Comparison of ENCODE assay signal across 15 cellular contexts in genomic region chr3:4746241-4746958, GRCh38.
A peak's percentile ranks its signal among the peaks of the same experiment; 100 is the strongest.
DNase-seq lines count a peak whose midpoint lies in the region; ATAC-seq, FAIRE-seq and TF ChIP-seq lines count a peak whose summit lies in the region.
"Had no signal": no experiment of that assay in that cellular context is flagged by ENCODE, and none has a peak within 500 bp of the region (broad histone marks: within the 10 kb centered on the region; RNA-seq: fewer than 3 reads in every experiment).

No MANE protein-coding gene starts in this region.

- intact Hi-C loops in left ventricle myocardium inferior (cut with micrococcal nuclease), result no loop called here

- no peak overlapping the region for H2AFZ ChIP-seq in astrocyte (ENCODE audit: low read depth, low read length)

- H3K9me3 ChIP-seq in astrocyte (ENCODE audit: insufficient read depth, low read depth, low read length), result no peaks in the 10 kb centered on the region
- H3K9me3 ChIP-seq in left ventricle myocardium inferior (replicated peaks), result no peaks in the 10 kb centered on the region

- DNase-seq in T-helper 1 cell (no peak), astrocyte (ENCODE audit: low read depth) (peak; percentile 71), left ventricle myocardium inferior (no peak), renal cortical epithelial cell (ENCODE audit: low read depth) (peak; percentile 69), MV-4-11 (lab: John Stamatoyannopoulos, UW) (no peak)
- DNase-seq: activated effector memory CD4-positive, alpha-beta T cell treated with anti-CD3 and anti-CD28 coated beads, Interleukin-2, amount 50 U/mL, for 16 hours; caudate nucleus; NCI-H1694 treated with DMSO at 0.1 percent for 48 hours; NCI-H748 treated with DMSO at 0.1 percent for 48 hours had no signal

- no peaks in the 10 kb centered on the region for H3K27me3 Mint-ChIP-seq in T-helper 1 cell treated with Interleukin-12 subunit alpha and Interleukin-12 subunit beta and Interleukin-4 antibody, amounts not matched to agents 30 μg/mL and 1 μg/mL, for 36 hours (ENCODE audit: low read depth)
- H3K27me3 Mint-ChIP-seq in astrocyte (ENCODE audit: low read depth, unreplicated experiment), result peaks cover 2% of the 10 kb centered on the region

- no peaks in the 10 kb centered on the region for H3K27me3 ChIP-seq in astrocyte (ENCODE audit: insufficient read depth, low read length)
- no peaks in the 10 kb centered on the region for H3K27me3 ChIP-seq in left ventricle myocardium inferior (ENCODE audit: low read depth)

- H3K9ac ChIP-seq in astrocyte (ENCODE audit: low read length), result no peak overlapping the region
- H3K9ac ChIP-seq: KMS-11 had no signal

- peaks cover 58% of the 10 kb centered on the region for H3K4me1 Mint-ChIP-seq in T-helper 1 cell treated with Interleukin-12 subunit alpha and Interleukin-12 subunit beta and Interleukin-4 antibody, amounts not matched to agents 30 μg/mL and 1 μg/mL, for 36 hours (ENCODE audit: low read depth)
- H3K4me1 Mint-ChIP-seq in astrocyte (ENCODE audit: low read depth, unreplicated experiment), result peaks cover 38% of the 10 kb centered on the region

- H3K4me3 ChIP-seq in astrocyte (ENCODE audit: insufficient read depth, low read depth, low read length) (no peak overlapping the region), left ventricle myocardium inferior (no peak overlapping the region)

- H3K36me3 ChIP-seq in astrocyte (ENCODE audit: insufficient read depth, low read length), result no peaks in the 10 kb centered on the region
- no peaks in the 10 kb centered on the region for H3K36me3 ChIP-seq in left ventricle myocardium inferior

- TF ChIP-seq CTCF in astrocyte (IDR thresholded peaks at IDR 0.05; ENCODE audit: insufficient read depth, low read depth, low read length) (no peak), left ventricle myocardium inferior (IDR thresholded peaks at IDR 0.05; ENCODE audit: borderline replicate concordance) (no peak)

- H3K9me3 Mint-ChIP-seq in T-helper 1 cell treated with Interleukin-12 subunit alpha and Interleukin-12 subunit beta and Interleukin-4 antibody, amounts not matched to agents 30 μg/mL and 1 μg/mL, for 36 hours, result peaks cover 5% of the 10 kb centered on the region
- H3K9me3 Mint-ChIP-seq in astrocyte (ENCODE audit: unreplicated experiment), result no peaks in the 10 kb centered on the region

- FAIRE-seq in astrocyte (lab: Jason Lieb, UNC), result no peak
- FAIRE-seq: endothelial cell of umbilical vein had no signal

- peaks cover 45% of the 10 kb centered on the region for H3K4me1 ChIP-seq in astrocyte (ENCODE audit: insufficient read depth, low read length)
- peaks cover 78% of the 10 kb centered on the region for H3K4me1 ChIP-seq in left ventricle myocardium inferior

- peaks cover 53% of the 10 kb centered on the region for H3K36me3 Mint-ChIP-seq in T-helper 1 cell treated with Interleukin-12 subunit alpha and Interleukin-12 subunit beta and Interleukin-4 antibody, amounts not matched to agents 30 μg/mL and 1 μg/mL, for 36 hours (ENCODE audit: low read depth)
- peaks cover 14% of the 10 kb centered on the region for H3K36me3 Mint-ChIP-seq in astrocyte (ENCODE audit: low read depth, unreplicated experiment)

- no peak overlapping the region for H3K27ac ChIP-seq in astrocyte (ENCODE audit: low read depth, low read length)
- peak overlapping the region; percentile 32 for H3K27ac ChIP-seq in left ventricle myocardium inferior (replicated peaks)
- H3K27ac ChIP-seq: 22Rv1, KMS-11 had no signal

- no peak for ATAC-seq in HG02852 (IDR thresholded peaks at IDR 0.05; ENCODE audit: unreplicated experiment)
- ATAC-seq in GM18517 (IDR thresholded peaks at IDR 0.05; ENCODE audit: unreplicated experiment), result no peak

- no peak overlapping the region for H3K4me2 ChIP-seq in astrocyte (ENCODE audit: low read length)
- H3K4me2 ChIP-seq: KMS-11 had no signal

- H3K79me2 ChIP-seq in astrocyte (ENCODE audit: insufficient read depth, low read length), result no peaks in the 10 kb centered on the region

- no peak overlapping the region for H3K4me3 Mint-ChIP-seq in T-helper 1 cell treated with Interleukin-12 subunit alpha and Interleukin-12 subunit beta and Interleukin-4 antibody, amounts not matched to agents 30 μg/mL and 1 μg/mL, for 36 hours
- H3K4me3 Mint-ChIP-seq in astrocyte (ENCODE audit: unreplicated experiment), result peak overlapping the region; percentile 24

- no peaks in the 10 kb centered on the region for H4K20me1 ChIP-seq in astrocyte (ENCODE audit: insufficient read depth, low read length)

- H3K27ac Mint-ChIP-seq in T-helper 1 cell treated with Interleukin-12 subunit alpha and Interleukin-12 subunit beta and Interleukin-4 antibody, amounts not matched to agents 30 μg/mL and 1 μg/mL, for 36 hours, result peak overlapping the region; percentile 60
- peak overlapping the region; percentile 49 for H3K27ac Mint-ChIP-seq in astrocyte (ENCODE audit: unreplicated experiment)

Comparison
In these comparisons a context has a peak if more than half of its experiments do, and no peak if none do; other contexts are left out.
1. DNase-seq: peak in astrocyte (single experiment) and renal cortical epithelial cell (single experiment); none in T-helper 1 cell (0 of 5), left ventricle myocardium inferior (single experiment) and MV-4-11 (single experiment).